8 cellular contexts compared by ENCODE assay signal in the genomic region with DNA sequence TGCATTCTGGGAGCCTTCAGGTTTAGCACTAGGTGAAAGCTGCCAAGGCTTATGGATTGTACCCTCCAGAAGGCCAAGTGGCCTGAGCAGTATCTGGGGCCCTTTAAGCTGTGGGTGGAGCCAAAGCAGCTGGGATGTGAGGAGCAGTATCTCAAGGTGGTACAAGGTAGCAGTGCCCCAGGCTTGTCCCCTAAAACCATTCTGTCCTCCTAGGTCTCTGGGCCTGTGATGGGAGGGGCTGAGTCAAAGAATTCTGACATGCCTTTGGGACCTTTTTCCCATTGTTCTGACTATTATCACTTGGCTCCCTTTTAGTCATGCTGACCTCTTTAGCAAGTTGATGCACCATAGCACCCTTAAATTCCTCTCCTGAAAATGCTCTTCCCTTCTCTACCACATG.
"Had no signal": no experiment of that assay in that cellular context is flagged by ENCODE, and none has a peak within 500 bp of the region (broad histone marks: within the 10 kb centered on the region; RNA-seq: fewer than 3 reads in every experiment).

No MANE protein-coding gene starts in this region.

- H3K4me2 ChIP-seq: KMS-11 had no signal

- H3K9ac ChIP-seq: KMS-11 had no signal

- DNase-seq: IMR-90, Karpas-422, KBM-7, KG1 had no signal

- H3K27ac ChIP-seq: HL-60, KMS-11 had no signal

- ATAC-seq: HepG2 had no signal

- FAIRE-seq: HepG2, HTR-8/SVneo had no signal
